Comparison of ENCODE assay signal across 1 cellular context in the genomic region with DNA sequence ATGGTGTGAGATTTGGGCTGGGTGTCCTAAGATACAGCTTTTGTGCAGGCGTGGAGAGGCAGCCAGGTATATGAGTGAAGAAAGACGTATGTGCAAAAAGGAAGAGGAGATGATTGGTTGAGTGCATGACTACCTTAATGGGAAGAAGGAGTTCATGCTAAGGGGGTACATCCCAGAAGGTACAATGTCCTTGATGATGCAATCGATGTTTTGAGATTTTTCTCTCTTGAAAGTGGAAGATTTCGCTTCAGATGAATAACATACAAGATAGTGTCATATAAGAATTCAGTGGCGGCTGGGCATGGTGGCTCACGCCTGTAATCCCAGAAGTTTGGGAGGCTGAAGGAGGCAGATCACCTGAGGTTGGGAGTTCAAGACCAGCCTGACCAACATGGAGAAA.
TF ChIP-seq lines count a peak whose summit lies in the region.

No MANE protein-coding gene starts in this region.

TF ChIP-seq in IMR-90, 13 proteins besides CTCF, POLR2A, EP300 and RAD21 (continued from another document):
- no peak for TF ChIP-seq SMC3 (IDR thresholded peaks at IDR 0.05; ENCODE audit: low read depth, low read length)
- TF ChIP-seq MAFK (IDR thresholded peaks at IDR 0.05; ENCODE audit: low read depth, low read length) = no peak
- TF ChIP-seq USF2 (IDR thresholded peaks at IDR 0.05; ENCODE audit: low read depth, low read length) = no peak
- TF ChIP-seq RFX5 (IDR thresholded peaks at IDR 0.05; ENCODE audit: low read depth, low read length) = no peak
